2 cellular contexts compared by ENCODE assay signal in genomic region chr2:160590664-160591063, GRCh38.
TF ChIP-seq lines count a peak whose summit lies in the region.

No MANE protein-coding gene starts in this region.

TF ChIP-seq in SK-N-SH treated with all-trans-retinoic acid at 6 μM for 48 hours, 23 proteins besides CTCF, POLR2A, EP300 and RAD21 (continued from another document):
- TF ChIP-seq TSHZ2 (CRISPR knock-in tag; IDR thresholded peaks at IDR 0.05) (no peak), ARNTL (CRISPR knock-in tag; IDR thresholded peaks at IDR 0.05; ENCODE audit: borderline replicate concordance, low read depth) (no peak), POU6F1 (CRISPR knock-in tag; IDR thresholded peaks at IDR 0.05; ENCODE audit: borderline replicate concordance, low read depth) (no peak), PPARA (CRISPR knock-in tag; IDR thresholded peaks at IDR 0.05; ENCODE audit: borderline replicate concordance) (no peak), TOX (CRISPR knock-in tag; IDR thresholded peaks at IDR 0.05; ENCODE audit: borderline replicate concordance) (no peak), OSR1 (CRISPR knock-in tag; IDR thresholded peaks at IDR 0.05) (no peak), ZC3H10 (CRISPR knock-in tag; IDR thresholded peaks at IDR 0.05) (no peak), ZNF565 (CRISPR knock-in tag; conservative IDR thresholded peaks at IDR 0.05; ENCODE audit: low read depth) (no peak), CSDC2 (CRISPR knock-in tag; IDR thresholded peaks at IDR 0.05) (no peak), CSRNP3 (CRISPR knock-in tag; IDR thresholded peaks at IDR 0.05) (no peak), ESRRG (CRISPR knock-in tag; IDR thresholded peaks at IDR 0.05) (no peak), ZNF70 (CRISPR knock-in tag; IDR thresholded peaks at IDR 0.05) (no peak), SNAI2 (CRISPR knock-in tag; IDR thresholded peaks at IDR 0.05) (no peak), BACH2 (CRISPR knock-in tag; IDR thresholded peaks at IDR 0.05; ENCODE audit: borderline replicate concordance) (no peak), ISL1 (CRISPR knock-in tag; IDR thresholded peaks at IDR 0.05) (no peak), ZFP3 (CRISPR knock-in tag; IDR thresholded peaks at IDR 0.05) (no peak)
- TF ChIP-seq, protein P1, sequence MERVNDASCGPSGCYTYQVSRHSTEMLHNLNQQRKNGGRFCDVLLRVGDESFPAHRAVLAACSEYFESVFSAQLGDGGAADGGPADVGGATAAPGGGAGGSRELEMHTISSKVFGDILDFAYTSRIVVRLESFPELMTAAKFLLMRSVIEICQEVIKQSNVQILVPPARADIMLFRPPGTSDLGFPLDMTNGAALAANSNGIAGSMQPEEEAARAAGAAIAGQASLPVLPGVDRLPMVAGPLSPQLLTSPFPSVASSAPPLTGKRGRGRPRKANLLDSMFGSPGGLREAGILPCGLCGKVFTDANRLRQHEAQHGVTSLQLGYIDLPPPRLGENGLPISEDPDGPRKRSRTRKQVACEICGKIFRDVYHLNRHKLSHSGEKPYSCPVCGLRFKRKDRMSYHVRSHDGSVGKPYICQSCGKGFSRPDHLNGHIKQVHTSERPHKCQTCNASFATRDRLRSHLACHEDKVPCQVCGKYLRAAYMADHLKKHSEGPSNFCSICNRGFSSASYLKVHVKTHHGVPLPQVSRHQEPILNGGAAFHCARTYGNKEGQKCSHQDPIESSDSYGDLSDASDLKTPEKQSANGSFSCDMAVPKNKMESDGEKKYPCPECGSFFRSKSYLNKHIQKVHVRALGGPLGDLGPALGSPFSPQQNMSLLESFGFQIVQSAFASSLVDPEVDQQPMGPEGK (CRISPR knock-in tag; IDR thresholded peaks at IDR 0.05; ENCODE audit: borderline replicate concordance), result no peak

TF ChIP-seq in SK-N-SH, 30 proteins besides CTCF, POLR2A, EP300 and RAD21 (continued from another document):
- TF ChIP-seq ZBTB33 (IDR thresholded peaks at IDR 0.05; ENCODE audit: borderline replicate concordance, low read depth) (no peak), CHD2 (IDR thresholded peaks at IDR 0.05; ENCODE audit: low read length, partially characterized antibody) (no peak), SIN3A (IDR thresholded peaks at IDR 0.05; ENCODE audit: borderline replicate concordance, low read depth, low read length) (no peak), USF1 (IDR thresholded peaks at IDR 0.05; ENCODE audit: borderline replicate concordance, low read depth) (no peak), TCF12 (IDR thresholded peaks at IDR 0.05) (no peak)
